Comparison of ENCODE assay signal across 8 cellular contexts in the genomic region with DNA sequence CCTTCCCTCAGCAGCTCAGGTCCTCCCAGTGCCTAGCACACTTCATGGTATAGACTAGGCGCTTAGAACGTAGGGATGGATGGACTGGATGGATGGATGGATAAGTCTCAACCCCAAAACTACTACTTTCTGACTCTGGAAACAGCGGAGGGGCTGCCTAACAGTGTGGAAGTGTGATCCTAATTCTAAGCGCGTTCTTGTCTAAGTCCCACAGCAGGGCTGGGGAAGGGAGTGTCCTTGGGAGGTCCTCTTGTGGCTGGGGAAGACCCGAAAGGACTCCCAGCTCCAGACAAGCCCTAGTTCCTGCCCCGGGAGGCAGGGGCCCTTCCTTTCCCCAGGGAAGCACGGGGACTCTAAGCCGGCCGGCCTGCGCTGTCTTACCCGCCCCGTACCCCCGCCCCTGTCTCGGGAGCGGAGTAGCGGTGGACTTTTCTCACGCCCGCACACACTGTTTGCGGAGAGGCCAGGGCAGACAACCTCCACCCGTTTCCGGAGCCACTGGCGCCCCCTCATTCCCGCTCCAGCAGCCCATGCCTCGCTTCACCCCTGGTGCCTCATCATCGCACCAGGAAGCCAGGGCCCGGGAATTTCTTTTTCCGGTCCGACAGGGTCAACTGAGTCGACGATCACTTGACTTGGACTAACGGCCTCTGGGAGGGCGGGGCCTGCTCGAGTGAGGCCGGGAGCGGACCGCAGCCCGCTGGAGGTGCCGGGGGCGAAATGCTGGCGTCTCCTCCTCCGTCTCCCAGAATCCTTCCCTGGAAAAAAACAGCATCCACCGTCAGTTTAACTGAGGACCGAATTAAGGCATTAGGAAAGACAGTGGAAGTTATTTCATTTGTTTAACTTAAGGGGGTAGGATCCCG.
DNase-seq lines count a peak whose midpoint lies in the region; ATAC-seq and TF ChIP-seq lines count a peak whose summit lies in the region.

No MANE protein-coding gene starts in this region.

- peak overlapping the region; percentile 49 to 72 (median 50) for H3K4me3 ChIP-seq in breast epithelium
- H3K4me3 ChIP-seq in iPS-15b (ENCODE audit: low read depth, low read length), result peak overlapping the region; percentile 38

- H3K36me3 ChIP-seq in breast epithelium (no peaks in the 10 kb centered on the region), iPS-15b (ENCODE audit: control insufficient read depth, insufficient read depth, low read length) (no peaks in the 10 kb centered on the region)

- H3K27me3 ChIP-seq in breast epithelium (no peaks in the 10 kb centered on the region), iPS-15b (ENCODE audit: control insufficient read depth, insufficient read depth, low read length) (peaks cover 5% of the 10 kb centered on the region)

- no peak for TF ChIP-seq POLR2A in breast epithelium (IDR thresholded peaks at IDR 0.05)

- ATAC-seq in HG03135 (IDR thresholded peaks at IDR 0.05; ENCODE audit: unreplicated experiment), result peak; percentile 59
- ATAC-seq in GM19035 (IDR thresholded peaks at IDR 0.05; ENCODE audit: unreplicated experiment), result no peak
- no peak for ATAC-seq in HG02970 (IDR thresholded peaks at IDR 0.05; ENCODE audit: low FRiP score, unreplicated experiment)

- peak overlapping the region; percentile 70 to 82 for H3K27ac ChIP-seq in breast epithelium

- intact Hi-C loops in breast epithelium (cut with DNase I; ENCODE audit: low total_unique reads), result no loop called here

- DNase-seq in ELF-1 (ENCODE audit: low read depth, low spot score), result peak; percentile 93
- peak; percentile 86 for DNase-seq in SK-N-DZ (ENCODE audit: low spot score)
- DNase-seq in breast epithelium (ENCODE audit: low spot score in 2 of 2), result peak; percentile 48 to 74
- DNase-seq in retina, result peak; percentile 92

- H3K4me1 ChIP-seq in breast epithelium (no peaks in the 10 kb centered on the region), iPS-15b (ENCODE audit: control insufficient read depth, insufficient read depth, low read length) (no peaks in the 10 kb centered on the region)

- TF ChIP-seq CTCF in breast epithelium (IDR thresholded peaks at IDR 0.05), result no peak

- H3K9me3 ChIP-seq in breast epithelium (no peaks in the 10 kb centered on the region), iPS-15b (ENCODE audit: control insufficient read depth, insufficient read depth, low read length) (no peaks in the 10 kb centered on the region)

- peak overlapping the region; percentile 61 for H3K9ac ChIP-seq in iPS-15b (ENCODE audit: low read depth, low read length)
